ENCODE assay signal across 8 cellular contexts in genomic region chr11:65424200-65425104, GRCh38. TPM values are rescaled to one million over a fixed set of nuclear protein-coding genes. Genes with fewer than 3 reads are reported as not detected.
DNase-seq lines count a peak whose midpoint lies in the region; ATAC-seq and TF ChIP-seq lines count a peak whose summit lies in the region.

No MANE protein-coding gene starts in this region.

- peak overlapping the region; percentile 99 for H3K27ac ChIP-seq in effector memory CD4-positive, alpha-beta T cell (ENCODE audit: insufficient read depth, low read length, poor library complexity, severe bottlenecking)
- H3K27ac ChIP-seq in suprapubic skin, result peak overlapping the region; percentile 98

- no peaks in the 10 kb centered on the region for H3K9me3 ChIP-seq in effector memory CD4-positive, alpha-beta T cell (ENCODE audit: control insufficient read depth, low read length)
- H3K9me3 ChIP-seq in mucosa of stomach (ENCODE audit: control insufficient read depth, low read length) (no peaks in the 10 kb centered on the region), suprapubic skin (no peaks in the 10 kb centered on the region)

- TF ChIP-seq EP300 in suprapubic skin (IDR thresholded peaks at IDR 0.05), result no peak

- H3K27me3 ChIP-seq in effector memory CD4-positive, alpha-beta T cell (replicated peaks; ENCODE audit: control insufficient read depth, insufficient read depth, low read length, poor library complexity, severe bottlenecking), result no peaks in the 10 kb centered on the region
- H3K27me3 ChIP-seq in mucosa of stomach (ENCODE audit: control insufficient read depth, insufficient read depth, low read length) (no peaks in the 10 kb centered on the region), suprapubic skin (no peaks in the 10 kb centered on the region)

- H3K36me3 ChIP-seq in effector memory CD4-positive, alpha-beta T cell (ENCODE audit: control insufficient read depth, insufficient read depth, low read length), result peaks cover 6% of the 10 kb centered on the region
- H3K36me3 ChIP-seq in mucosa of stomach (ENCODE audit: control insufficient read depth, insufficient read depth, low read length), result peaks cover 26% of the 10 kb centered on the region
- H3K36me3 ChIP-seq in suprapubic skin, result peaks cover 11% of the 10 kb centered on the region

- 3% methylated on average over 17 of the region's 18 CpGs for WGBS in suprapubic skin

- peak overlapping the region; percentile 80 for H3K4me3 ChIP-seq in effector memory CD4-positive, alpha-beta T cell (ENCODE audit: insufficient read depth, low read depth, low read length, poor library complexity, severe bottlenecking)
- H3K4me3 ChIP-seq in mucosa of stomach (ENCODE audit: low read length) (peak overlapping the region; percentile 95), suprapubic skin (peak overlapping the region; percentile 91)

- ATAC-seq in HG03108 (IDR thresholded peaks at IDR 0.05; ENCODE audit: unreplicated experiment), result no peak
- ATAC-seq in HG03469 (IDR thresholded peaks at IDR 0.05; ENCODE audit: unreplicated experiment), result no peak

- DNase-seq in NCI-H1417 (lab: John Stamatoyannopoulos, UW) (peak in 2 of 3 experiments; percentile 47 to 75), NCI-H1417 treated with DMSO at 0.1 percent for 48 hours (lab: John Stamatoyannopoulos, UW) (no peak), suprapubic skin (ENCODE audit: low spot score in 2 of 2) (peak; percentile 82 to 84)
- peak; percentile 55 for DNase-seq in activated CD4-positive, alpha-beta T cell treated with anti-CD3 and anti-CD28 coated beads for 1 hour
- DNase-seq in effector memory CD4-positive, alpha-beta T cell, result peak; percentile 32 to 44 (median 43)

- TF ChIP-seq CTCF in suprapubic skin (IDR thresholded peaks at IDR 0.05), result no peak

- H3K4me1 ChIP-seq in effector memory CD4-positive, alpha-beta T cell (ENCODE audit: control insufficient read depth, insufficient read depth, low read length, poor library complexity, severe bottlenecking), result peaks cover 54% of the 10 kb centered on the region
- peaks cover 38% of the 10 kb centered on the region for H3K4me1 ChIP-seq in mucosa of stomach (ENCODE audit: control insufficient read depth, insufficient read depth, low read length)
- peaks cover 45% of the 10 kb centered on the region for H3K4me1 ChIP-seq in suprapubic skin

- H3K9ac ChIP-seq in mucosa of stomach (ENCODE audit: low read length), result peak overlapping the region; percentile 100

- peak in 1 of 2 donors; percentile 8 for TF ChIP-seq POLR2A in suprapubic skin (IDR thresholded peaks at IDR 0.05)

RNA-seq across cellular contexts. Expression of gene NEAT1, which starts 1.9 kb away (rescaled TPM):
- total RNA-seq in suprapubic skin, result 1,000 to 10,000 TPM in 1 of 4 donors, 100 to 1,000 TPM in 3; 336 to 2,041 (median 481) TPM

RNA-seq across cellular contexts. Expression of gene FRMD8, which starts 38.0 kb away (rescaled TPM):
- 100 to 1,000 TPM in 1 of 4 donors, 10 to 100 TPM in 3; 56.2 to 107 (median 81.5) TPM for total RNA-seq in suprapubic skin

RNA-seq across cellular contexts. Expression of gene SLC25A45, which starts 42.0 kb away (rescaled TPM):
- 1 to 10 TPM; 3.9 to 6.2 (median 4.7) TPM for total RNA-seq in suprapubic skin
